In genomic region chr4:119286377-119287002, GRCh38 we compare ENCODE assay signal across 8 cellular contexts. TPM values are rescaled to one million over a fixed set of nuclear protein-coding genes. Genes with fewer than 3 reads are reported as not detected.
DNase-seq lines count a peak whose midpoint lies in the region; ATAC-seq and TF ChIP-seq lines count a peak whose summit lies in the region.

No MANE protein-coding gene starts in this region.

- CTCF ChIA-PET in HEK293 (lab: Yijun Ruan, JAX) = interaction anchor here (0.6 to 0.9 kb wide), 3 partner anchors 11 to 131 kb away, joined by 3 to 6 read pairs (median 4); a partner anchor contains a TSS

- TF ChIP-seq POLR2A in adrenal gland (IDR thresholded peaks at IDR 0.05) (no peak), upper lobe of left lung (IDR thresholded peaks at IDR 0.05) (no peak), GM18505 (IDR thresholded peaks at IDR 0.05; ENCODE audit: borderline replicate concordance, extremely low read depth, insufficient read depth, insufficient read length) (no peak)

- intact Hi-C loops in adrenal gland (cut with DNase I) = loop anchor here (5.0 to 10.0 kb wide), 5 partner anchors 72 to 304 kb away; partner anchors contain the start of gene USP53 (in 2 of the 2)

- peak; percentile 49 for TF ChIP-seq CTCF in AG09319 (IDR thresholded peaks at IDR 0.05; ENCODE audit: low read depth, low read length)
- TF ChIP-seq CTCF in HEK293 (tag by site-specific recombination; IDR thresholded peaks at IDR 0.05) = no peak
- TF ChIP-seq CTCF in adrenal gland (IDR thresholded peaks at IDR 0.05) = peak; percentile 48 to 83 (median 74)
- TF ChIP-seq CTCF in upper lobe of left lung (IDR thresholded peaks at IDR 0.05) = peak in 5 of 6 experiments; percentile 15 to 70 (median 56)

- no peak overlapping the region for H3K27ac ChIP-seq in HEK293 (ENCODE audit: extremely low read depth, low read depth, low read length)
- H3K27ac ChIP-seq in adrenal gland = no peak overlapping the region
- H3K27ac ChIP-seq in upper lobe of left lung = no peak overlapping the region

- DNase-seq in AG09319 (ENCODE audit: extremely low read depth, low read depth) = peak; percentile 49
- peak in 4 of 7 donors; percentile 13 to 43 (median 28) for DNase-seq in adrenal gland
- DNase-seq in iris pigment epithelial cell (ENCODE audit: low read depth) = peak; percentile 75
- no peak for DNase-seq in upper lobe of left lung

- ATAC-seq in upper lobe of left lung (ENCODE audit: low FRiP score in 2 of 2) (peak in 1 of 2 donors; percentile 69), HG02870 (IDR thresholded peaks at IDR 0.05; ENCODE audit: unreplicated experiment) (no peak), GM18505 (IDR thresholded peaks at IDR 0.05; ENCODE audit: unreplicated experiment) (no peak), GM18858 (IDR thresholded peaks at IDR 0.05; ENCODE audit: unreplicated experiment) (no peak)

- no peak for TF ChIP-seq EP300 in upper lobe of left lung (IDR thresholded peaks at IDR 0.05)

- H3K4me1 ChIP-seq in HEK293 (ENCODE audit: control insufficient read depth, insufficient read depth, low read length) (peaks cover 4% of the 10 kb centered on the region; the same call in 1 of the 2 replicates), adrenal gland (replicated peaks in 1 of 2) (peaks cover 9 to 33% of the 10 kb centered on the region in 2 donors), upper lobe of left lung (peaks cover 7 to 30% (median 20%) of the 10 kb centered on the region in 4 donors)

- H3K4me3 ChIP-seq in HEK293 (ENCODE audit: low read depth, low read length) (no peak overlapping the region), adrenal gland (no peak overlapping the region), upper lobe of left lung (no peak overlapping the region)

- H3K27me3 ChIP-seq in adrenal gland = no peaks in the 10 kb centered on the region
- H3K27me3 ChIP-seq in upper lobe of left lung = no peaks in the 10 kb centered on the region

- H3K9me3 ChIP-seq in HEK293 (ENCODE audit: control insufficient read depth, insufficient read depth, low read depth, low read length) (no peaks in the 10 kb centered on the region), adrenal gland (replicated peaks in 1 of 3) (no peaks in the 10 kb centered on the region), upper lobe of left lung (no peaks in the 10 kb centered on the region)

- 42 to 50% (median 46%) methylated on average over 3 of the region's 3 CpGs for WGBS in adrenal gland, 4 donors
- 54 to 55% methylated on average over 3 of the region's 3 CpGs for WGBS in upper lobe of left lung, 2 donors

- H3K36me3 ChIP-seq in HEK293 (ENCODE audit: control insufficient read depth in 2 of 2, insufficient read depth in 1 of 2, low read length in 2 of 2) (peaks cover 0 to 7% of the 10 kb centered on the region in 2 experiments; a peak in 1 of 3 replicates), adrenal gland (replicated peaks in 1 of 2) (no peaks in the 10 kb centered on the region), upper lobe of left lung (peaks cover 0 to 3% (median 1%) of the 10 kb centered on the region in 4 donors)

- POLR2A ChIA-PET in HEK293 (lab: Yijun Ruan, JAX) = no interaction called here

TF ChIP-seq in HEK293, 187 proteins besides CTCF, POLR2A, EP300 and RAD21:
- TF ChIP-seq ZNF26 (tag by site-specific recombination; IDR thresholded peaks at IDR 0.05) = no peak
- TF ChIP-seq ZNF138 (tag by site-specific recombination; IDR thresholded peaks at IDR 0.05; ENCODE audit: borderline replicate concordance) = no peak
- TF ChIP-seq ZNF654 (tag by site-specific recombination; IDR thresholded peaks at IDR 0.05; ENCODE audit: low read depth) = peak; percentile 46
- TF ChIP-seq PRDM4 (tag by site-specific recombination; IDR thresholded peaks at IDR 0.05) = no peak
- peak; percentile 26; the same call in 1 of the 2 replicates for TF ChIP-seq ZNF660 (tag by site-specific recombination; IDR thresholded peaks at IDR 0.05)

RNA-seq across cellular contexts. Expression of gene FABP2, which starts 35.4 kb away (rescaled TPM):
- total RNA-seq in adrenal gland (under 1 TPM in 3 of 8 donors, not detected in 5; 0.11 to 0.77 (median 0.50) TPM), upper lobe of left lung (not detected)
- polyA plus RNA-seq in adrenal gland = under 1 TPM in 2 of 3 donors, not detected in 1; 0.22 to 0.34 TPM

Comparison
In these comparisons a context has a peak if more than half of its experiments do, and no peak if none do; other contexts are left out.
1. DNase-seq: peak in AG09319 (single experiment), adrenal gland (4 of 7) and iris pigment epithelial cell (single experiment); none in upper lobe of left lung (0 of 2).